ENCODE assay signal across 1 cellular context in the genomic region with DNA sequence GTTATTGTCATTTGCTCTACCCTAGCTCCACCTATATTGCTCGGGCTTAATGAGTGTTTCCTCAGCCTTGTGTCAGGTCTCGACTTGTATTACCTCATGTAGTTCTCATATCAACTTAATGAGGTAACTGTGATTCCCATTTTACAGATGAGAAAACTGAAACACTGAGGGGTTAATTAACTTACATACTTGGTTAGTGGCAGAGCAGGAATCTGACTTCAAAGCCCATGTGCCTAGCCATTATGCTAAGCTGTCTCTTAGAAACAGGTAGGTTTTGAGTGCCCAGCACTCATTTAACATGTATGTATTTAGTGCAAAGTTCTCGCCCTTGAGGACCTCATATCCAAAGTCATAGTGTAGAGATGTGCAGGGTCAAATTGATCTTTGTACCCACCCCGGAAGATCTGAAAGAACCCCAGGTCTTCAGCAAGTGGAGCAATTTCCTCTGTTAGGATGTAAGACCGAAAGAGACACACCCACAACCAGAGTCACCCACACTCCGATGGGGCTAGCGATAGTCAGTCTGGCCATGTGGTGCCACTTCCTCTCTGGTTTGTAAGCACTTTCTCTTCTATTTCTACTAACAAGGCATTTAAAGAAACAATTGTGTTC.
TF ChIP-seq lines count a peak whose summit lies in the region.

No MANE protein-coding gene starts in this region.

TF ChIP-seq in GM12878, 131 proteins besides CTCF, POLR2A, EP300 and RAD21 (continued from another document and continues in another):
- TF ChIP-seq, protein P1, sequence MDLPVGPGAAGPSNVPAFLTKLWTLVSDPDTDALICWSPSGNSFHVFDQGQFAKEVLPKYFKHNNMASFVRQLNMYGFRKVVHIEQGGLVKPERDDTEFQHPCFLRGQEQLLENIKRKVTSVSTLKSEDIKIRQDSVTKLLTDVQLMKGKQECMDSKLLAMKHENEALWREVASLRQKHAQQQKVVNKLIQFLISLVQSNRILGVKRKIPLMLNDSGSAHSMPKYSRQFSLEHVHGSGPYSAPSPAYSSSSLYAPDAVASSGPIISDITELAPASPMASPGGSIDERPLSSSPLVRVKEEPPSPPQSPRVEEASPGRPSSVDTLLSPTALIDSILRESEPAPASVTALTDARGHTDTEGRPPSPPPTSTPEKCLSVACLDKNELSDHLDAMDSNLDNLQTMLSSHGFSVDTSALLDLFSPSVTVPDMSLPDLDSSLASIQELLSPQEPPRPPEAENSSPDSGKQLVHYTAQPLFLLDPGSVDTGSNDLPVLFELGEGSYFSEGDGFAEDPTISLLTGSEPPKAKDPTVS (IDR thresholded peaks at IDR 0.05; ENCODE audit: low read depth, low read length) = no peak
- no peak for TF ChIP-seq POU2F2 (IDR thresholded peaks at IDR 0.05; ENCODE audit: borderline replicate concordance, low read depth, low read length)
- TF ChIP-seq TAF1 (IDR thresholded peaks at IDR 0.05; ENCODE audit: borderline replicate concordance, low read depth, low read length) = no peak
- TF ChIP-seq NFIC (IDR thresholded peaks at IDR 0.05; ENCODE audit: low read depth, low read length) = no peak
- no peak for TF ChIP-seq BRCA1 (IDR thresholded peaks at IDR 0.05; ENCODE audit: low read depth, low read length)
- TF ChIP-seq FOXK2 (IDR thresholded peaks at IDR 0.05) = no peak
- no peak; the same call in 1 of the 2 replicates for TF ChIP-seq ZNF24 (IDR thresholded peaks at IDR 0.05)
- no peak for TF ChIP-seq BACH1 (IDR thresholded peaks at IDR 0.05; ENCODE audit: borderline replicate concordance)
- TF ChIP-seq BMI1 (IDR thresholded peaks at IDR 0.05; ENCODE audit: borderline replicate concordance) = no peak
- TF ChIP-seq RELB (IDR thresholded peaks at IDR 0.05; ENCODE audit: low read depth) = peak; percentile 52; the same call in 1 of the 2 replicates
- TF ChIP-seq, protein P2, sequence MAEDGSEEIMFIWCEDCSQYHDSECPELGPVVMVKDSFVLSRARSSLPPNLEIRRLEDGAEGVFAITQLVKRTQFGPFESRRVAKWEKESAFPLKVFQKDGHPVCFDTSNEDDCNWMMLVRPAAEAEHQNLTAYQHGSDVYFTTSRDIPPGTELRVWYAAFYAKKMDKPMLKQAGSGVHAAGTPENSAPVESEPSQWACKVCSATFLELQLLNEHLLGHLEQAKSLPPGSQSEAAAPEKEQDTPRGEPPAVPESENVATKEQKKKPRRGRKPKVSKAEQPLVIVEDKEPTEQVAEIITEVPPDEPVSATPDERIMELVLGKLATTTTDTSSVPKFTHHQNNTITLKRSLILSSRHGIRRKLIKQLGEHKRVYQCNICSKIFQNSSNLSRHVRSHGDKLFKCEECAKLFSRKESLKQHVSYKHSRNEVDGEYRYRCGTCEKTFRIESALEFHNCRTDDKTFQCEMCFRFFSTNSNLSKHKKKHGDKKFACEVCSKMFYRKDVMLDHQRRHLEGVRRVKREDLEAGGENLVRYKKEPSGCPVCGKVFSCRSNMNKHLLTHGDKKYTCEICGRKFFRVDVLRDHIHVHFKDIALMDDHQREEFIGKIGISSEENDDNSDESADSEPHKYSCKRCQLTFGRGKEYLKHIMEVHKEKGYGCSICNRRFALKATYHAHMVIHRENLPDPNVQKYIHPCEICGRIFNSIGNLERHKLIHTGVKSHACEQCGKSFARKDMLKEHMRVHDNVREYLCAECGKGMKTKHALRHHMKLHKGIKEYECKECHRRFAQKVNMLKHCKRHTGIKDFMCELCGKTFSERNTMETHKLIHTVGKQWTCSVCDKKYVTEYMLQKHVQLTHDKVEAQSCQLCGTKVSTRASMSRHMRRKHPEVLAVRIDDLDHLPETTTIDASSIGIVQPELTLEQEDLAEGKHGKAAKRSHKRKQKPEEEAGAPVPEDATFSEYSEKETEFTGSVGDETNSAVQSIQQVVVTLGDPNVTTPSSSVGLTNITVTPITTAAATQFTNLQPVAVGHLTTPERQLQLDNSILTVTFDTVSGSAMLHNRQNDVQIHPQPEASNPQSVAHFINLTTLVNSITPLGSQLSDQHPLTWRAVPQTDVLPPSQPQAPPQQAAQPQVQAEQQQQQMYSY (CRISPR knock-in tag; IDR thresholded peaks at IDR 0.05) = no peak
- no peak for TF ChIP-seq ZNF622 (IDR thresholded peaks at IDR 0.05)
- TF ChIP-seq, protein P3, sequence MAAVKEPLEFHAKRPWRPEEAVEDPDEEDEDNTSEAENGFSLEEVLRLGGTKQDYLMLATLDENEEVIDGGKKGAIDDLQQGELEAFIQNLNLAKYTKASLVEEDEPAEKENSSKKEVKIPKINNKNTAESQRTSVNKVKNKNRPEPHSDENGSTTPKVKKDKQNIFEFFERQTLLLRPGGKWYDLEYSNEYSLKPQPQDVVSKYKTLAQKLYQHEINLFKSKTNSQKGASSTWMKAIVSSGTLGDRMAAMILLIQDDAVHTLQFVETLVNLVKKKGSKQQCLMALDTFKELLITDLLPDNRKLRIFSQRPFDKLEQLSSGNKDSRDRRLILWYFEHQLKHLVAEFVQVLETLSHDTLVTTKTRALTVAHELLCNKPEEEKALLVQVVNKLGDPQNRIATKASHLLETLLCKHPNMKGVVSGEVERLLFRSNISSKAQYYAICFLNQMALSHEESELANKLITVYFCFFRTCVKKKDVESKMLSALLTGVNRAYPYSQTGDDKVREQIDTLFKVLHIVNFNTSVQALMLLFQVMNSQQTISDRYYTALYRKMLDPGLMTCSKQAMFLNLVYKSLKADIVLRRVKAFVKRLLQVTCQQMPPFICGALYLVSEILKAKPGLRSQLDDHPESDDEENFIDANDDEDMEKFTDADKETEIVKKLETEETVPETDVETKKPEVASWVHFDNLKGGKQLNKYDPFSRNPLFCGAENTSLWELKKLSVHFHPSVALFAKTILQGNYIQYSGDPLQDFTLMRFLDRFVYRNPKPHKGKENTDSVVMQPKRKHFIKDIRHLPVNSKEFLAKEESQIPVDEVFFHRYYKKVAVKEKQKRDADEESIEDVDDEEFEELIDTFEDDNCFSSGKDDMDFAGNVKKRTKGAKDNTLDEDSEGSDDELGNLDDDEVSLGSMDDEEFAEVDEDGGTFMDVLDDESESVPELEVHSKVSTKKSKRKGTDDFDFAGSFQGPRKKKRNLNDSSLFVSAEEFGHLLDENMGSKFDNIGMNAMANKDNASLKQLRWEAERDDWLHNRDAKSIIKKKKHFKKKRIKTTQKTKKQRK (IDR thresholded peaks at IDR 0.05; ENCODE audit: low read depth, low read length) = no peak
- TF ChIP-seq, protein P4, sequence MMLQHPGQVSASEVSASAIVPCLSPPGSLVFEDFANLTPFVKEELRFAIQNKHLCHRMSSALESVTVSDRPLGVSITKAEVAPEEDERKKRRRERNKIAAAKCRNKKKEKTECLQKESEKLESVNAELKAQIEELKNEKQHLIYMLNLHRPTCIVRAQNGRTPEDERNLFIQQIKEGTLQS (IDR thresholded peaks at IDR 0.05; ENCODE audit: borderline replicate concordance, extremely low read depth, low read depth, low read length) = no peak
- TF ChIP-seq NR2F1 (conservative IDR thresholded peaks at IDR 0.05) = peak; percentile 46; the same call in 1 of the 2 replicates
- TF ChIP-seq ZBTB11 (CRISPR knock-in tag; IDR thresholded peaks at IDR 0.05) = no peak
- TF ChIP-seq POLR2AphosphoS2 (IDR thresholded peaks at IDR 0.05; ENCODE audit: low read depth, low read length) = no peak
- no peak for TF ChIP-seq NR2C2 (IDR thresholded peaks at IDR 0.05; ENCODE audit: borderline replicate concordance, control insufficient read depth, insufficient read length, low read depth)
- no peak for TF ChIP-seq RELA (IDR thresholded peaks at IDR 0.05; ENCODE audit: borderline replicate concordance, partially characterized antibody)
- TF ChIP-seq, protein P5, sequence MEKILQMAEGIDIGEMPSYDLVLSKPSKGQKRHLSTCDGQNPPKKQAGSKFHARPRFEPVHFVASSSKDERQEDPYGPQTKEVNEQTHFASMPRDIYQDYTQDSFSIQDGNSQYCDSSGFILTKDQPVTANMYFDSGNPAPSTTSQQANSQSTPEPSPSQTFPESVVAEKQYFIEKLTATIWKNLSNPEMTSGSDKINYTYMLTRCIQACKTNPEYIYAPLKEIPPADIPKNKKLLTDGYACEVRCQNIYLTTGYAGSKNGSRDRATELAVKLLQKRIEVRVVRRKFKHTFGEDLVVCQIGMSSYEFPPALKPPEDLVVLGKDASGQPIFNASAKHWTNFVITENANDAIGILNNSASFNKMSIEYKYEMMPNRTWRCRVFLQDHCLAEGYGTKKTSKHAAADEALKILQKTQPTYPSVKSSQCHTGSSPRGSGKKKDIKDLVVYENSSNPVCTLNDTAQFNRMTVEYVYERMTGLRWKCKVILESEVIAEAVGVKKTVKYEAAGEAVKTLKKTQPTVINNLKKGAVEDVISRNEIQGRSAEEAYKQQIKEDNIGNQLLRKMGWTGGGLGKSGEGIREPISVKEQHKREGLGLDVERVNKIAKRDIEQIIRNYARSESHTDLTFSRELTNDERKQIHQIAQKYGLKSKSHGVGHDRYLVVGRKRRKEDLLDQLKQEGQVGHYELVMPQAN (conservative IDR thresholded peaks at IDR 0.05) = peak; percentile 24
- TF ChIP-seq PML (IDR thresholded peaks at IDR 0.05; ENCODE audit: low read length) = no peak
- peak; percentile 90 for TF ChIP-seq ZNF217 (IDR thresholded peaks at IDR 0.05)
- TF ChIP-seq SREBF1 (IDR thresholded peaks at IDR 0.05; ENCODE audit: low read length) = no peak
- TF ChIP-seq SMAD1 (IDR thresholded peaks at IDR 0.05; ENCODE audit: low read depth, partially characterized antibody) = no peak
- TF ChIP-seq, protein P6, sequence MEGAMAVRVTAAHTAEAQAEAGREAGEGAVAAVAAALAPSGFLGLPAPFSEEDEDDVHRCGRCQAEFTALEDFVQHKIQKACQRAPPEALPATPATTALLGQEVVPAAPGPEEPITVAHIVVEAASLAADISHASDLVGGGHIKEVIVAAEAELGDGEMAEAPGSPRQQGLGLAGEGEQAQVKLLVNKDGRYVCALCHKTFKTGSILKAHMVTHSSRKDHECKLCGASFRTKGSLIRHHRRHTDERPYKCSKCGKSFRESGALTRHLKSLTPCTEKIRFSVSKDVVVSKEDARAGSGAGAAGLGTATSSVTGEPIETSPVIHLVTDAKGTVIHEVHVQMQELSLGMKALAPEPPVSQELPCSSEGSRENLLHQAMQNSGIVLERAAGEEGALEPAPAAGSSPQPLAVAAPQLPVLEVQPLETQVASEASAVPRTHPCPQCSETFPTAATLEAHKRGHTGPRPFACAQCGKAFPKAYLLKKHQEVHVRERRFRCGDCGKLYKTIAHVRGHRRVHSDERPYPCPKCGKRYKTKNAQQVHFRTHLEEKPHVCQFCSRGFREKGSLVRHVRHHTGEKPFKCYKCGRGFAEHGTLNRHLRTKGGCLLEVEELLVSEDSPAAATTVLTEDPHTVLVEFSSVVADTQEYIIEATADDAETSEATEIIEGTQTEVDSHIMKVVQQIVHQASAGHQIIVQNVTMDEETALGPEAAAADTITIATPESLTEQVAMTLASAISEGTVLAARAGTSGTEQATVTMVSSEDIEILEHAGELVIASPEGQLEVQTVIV (IDR thresholded peaks at IDR 0.05; ENCODE audit: borderline replicate concordance, partially characterized antibody) = no peak
- TF ChIP-seq, protein P7, sequence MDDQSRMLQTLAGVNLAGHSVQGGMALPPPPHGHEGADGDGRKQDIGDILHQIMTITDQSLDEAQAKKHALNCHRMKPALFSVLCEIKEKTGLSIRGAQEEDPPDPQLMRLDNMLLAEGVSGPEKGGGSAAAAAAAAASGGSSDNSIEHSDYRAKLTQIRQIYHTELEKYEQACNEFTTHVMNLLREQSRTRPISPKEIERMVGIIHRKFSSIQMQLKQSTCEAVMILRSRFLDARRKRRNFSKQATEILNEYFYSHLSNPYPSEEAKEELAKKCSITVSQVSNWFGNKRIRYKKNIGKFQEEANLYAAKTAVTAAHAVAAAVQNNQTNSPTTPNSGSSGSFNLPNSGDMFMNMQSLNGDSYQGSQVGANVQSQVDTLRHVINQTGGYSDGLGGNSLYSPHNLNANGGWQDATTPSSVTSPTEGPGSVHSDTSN (IDR thresholded peaks at IDR 0.05; ENCODE audit: insufficient replicate concordance, low read depth, low read length) = no peak
- TF ChIP-seq YBX1 (IDR thresholded peaks at IDR 0.05) = no peak
- TF ChIP-seq IKZF2 (IDR thresholded peaks at IDR 0.05) = peak; percentile 67 to 70; a peak in 3 of 4 replicates
- peak; percentile 58; the same call in 1 of the 2 replicates for TF ChIP-seq MAX (IDR thresholded peaks at IDR 0.05; ENCODE audit: low read depth, low read length)
- TF ChIP-seq FOXM1 (IDR thresholded peaks at IDR 0.05; ENCODE audit: low read depth, low read length) = no peak
- no peak for TF ChIP-seq SREBF2 (IDR thresholded peaks at IDR 0.05; ENCODE audit: low read length)
- TF ChIP-seq RBBP5 (conservative IDR thresholded peaks at IDR 0.05) = no peak
- TF ChIP-seq CHD1 (IDR thresholded peaks at IDR 0.05; ENCODE audit: low read depth, low read length) = no peak
